1 cellular context compared by ENCODE assay signal in the genomic region with DNA sequence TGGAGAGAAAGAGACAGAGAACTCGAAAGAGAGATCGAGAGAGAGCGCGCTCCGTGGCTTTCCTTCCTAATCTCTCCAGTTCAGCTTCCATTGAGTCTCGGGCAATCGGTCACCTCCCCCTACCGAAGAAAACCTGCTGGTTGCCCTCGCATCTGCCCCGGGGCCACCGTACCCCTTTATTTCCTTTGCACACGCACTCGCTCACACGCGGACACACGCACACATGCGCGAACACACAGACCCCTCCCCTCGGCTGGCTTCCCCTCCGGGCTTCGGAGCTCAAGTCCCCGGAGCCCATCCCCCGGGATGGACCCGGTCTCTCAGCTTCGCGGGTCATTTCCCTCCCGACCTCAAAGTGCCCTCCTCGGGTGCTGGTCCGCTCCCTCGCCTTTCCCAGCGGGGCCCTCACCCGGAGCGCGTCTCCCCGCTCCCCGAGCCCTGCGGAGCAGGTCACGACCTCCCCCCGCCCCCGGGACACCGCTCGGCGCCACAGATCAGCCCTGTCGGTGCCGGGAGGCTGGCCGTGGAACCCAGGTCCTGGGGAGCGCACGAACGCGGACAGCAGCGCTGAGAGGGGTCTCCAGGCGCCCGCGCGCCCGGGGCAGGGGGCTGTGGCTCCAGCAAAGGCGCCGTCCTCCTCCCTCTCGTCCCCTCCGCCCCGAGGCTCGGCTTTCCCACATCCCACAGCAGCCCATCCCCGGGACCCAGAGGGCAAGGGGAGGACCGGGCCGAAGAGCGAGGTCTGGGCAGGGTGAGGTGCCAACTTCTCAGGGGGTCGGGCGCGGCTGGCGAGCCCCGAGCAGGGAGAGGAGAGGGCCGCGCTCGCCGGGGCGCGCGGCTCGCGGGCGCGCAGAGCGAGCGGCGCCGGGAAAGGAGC.
TF ChIP-seq lines count a peak whose summit lies in the region.

No MANE protein-coding gene starts in this region.

TF ChIP-seq in IMR-90, 13 proteins besides CTCF, POLR2A, EP300 and RAD21 (continued from another document):
- TF ChIP-seq NFE2L2 (IDR thresholded peaks at IDR 0.05; ENCODE audit: low read depth, low read length) (no peak), MAZ (IDR thresholded peaks at IDR 0.05; ENCODE audit: borderline replicate concordance, low read depth, low read length) (no peak), SMC3 (IDR thresholded peaks at IDR 0.05; ENCODE audit: low read depth, low read length) (no peak), FOS (IDR thresholded peaks at IDR 0.05; ENCODE audit: low read depth, low read length) (no peak), RCOR1 (IDR thresholded peaks at IDR 0.05; ENCODE audit: insufficient replicate concordance, low read length) (no peak), USF2 (IDR thresholded peaks at IDR 0.05; ENCODE audit: low read depth, low read length) (no peak), CEBPB (IDR thresholded peaks at IDR 0.05; ENCODE audit: low read depth, low read length) (no peak), BHLHE40 (IDR thresholded peaks at IDR 0.05; ENCODE audit: low read depth, low read length) (no peak), RFX5 (IDR thresholded peaks at IDR 0.05; ENCODE audit: low read depth, low read length) (no peak), MAFK (IDR thresholded peaks at IDR 0.05; ENCODE audit: low read depth, low read length) (no peak), CHD1 (IDR thresholded peaks at IDR 0.05; ENCODE audit: low read depth, low read length) (no peak), MXI1 (IDR thresholded peaks at IDR 0.05; ENCODE audit: borderline replicate concordance, low read depth, low read length) (no peak)
